2 cellular contexts compared by ENCODE assay signal in the genomic region with DNA sequence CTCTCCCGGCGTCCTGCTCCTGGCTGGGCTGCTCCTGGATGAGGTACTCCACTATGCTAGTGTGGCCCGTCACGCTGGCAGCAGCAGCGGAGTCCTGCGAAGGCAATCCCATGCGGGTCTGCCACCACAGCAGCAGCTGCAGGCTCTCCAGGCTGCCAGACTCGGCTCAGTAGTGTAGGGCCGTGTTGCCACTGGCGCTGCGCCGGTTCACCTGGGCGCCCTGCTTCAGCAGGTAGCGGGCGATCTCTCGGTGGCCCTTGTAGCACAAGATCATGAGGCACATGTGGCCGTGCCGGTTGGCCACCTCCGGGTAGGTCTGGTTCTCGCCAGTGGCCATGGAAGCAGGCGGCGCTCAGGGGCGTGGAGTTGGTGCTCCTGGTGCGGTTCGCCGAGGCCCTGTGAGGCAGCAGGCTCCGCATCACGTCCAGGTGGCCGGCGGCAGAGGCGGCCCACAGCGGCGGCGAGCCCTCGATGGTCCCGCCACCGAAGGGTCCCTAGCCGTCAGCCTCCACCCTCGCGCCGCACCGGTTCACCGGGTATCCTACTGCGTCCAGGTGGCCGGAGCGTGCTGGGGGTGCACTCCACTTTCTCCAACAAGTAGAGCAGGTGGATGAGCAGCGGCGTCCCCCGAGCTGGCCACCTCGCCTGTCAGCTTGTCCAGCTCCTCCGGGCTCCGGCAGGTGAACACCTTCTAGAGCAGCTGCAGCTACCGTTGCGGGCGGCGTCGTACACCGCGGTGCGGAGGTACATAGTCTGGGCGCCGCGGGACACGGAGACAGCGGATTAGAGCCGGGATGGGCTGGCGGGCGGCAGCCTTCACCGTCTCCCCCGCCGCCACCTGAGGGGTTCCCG.
TF ChIP-seq lines count a peak whose summit lies in the region.

No MANE protein-coding gene starts in this region.

TF ChIP-seq in IMR-90, 13 proteins besides CTCF, POLR2A, EP300 and RAD21:
- TF ChIP-seq USF2 (IDR thresholded peaks at IDR 0.05; ENCODE audit: low read depth, low read length) (no peak), BHLHE40 (IDR thresholded peaks at IDR 0.05; ENCODE audit: low read depth, low read length) (no peak), FOS (IDR thresholded peaks at IDR 0.05; ENCODE audit: low read depth, low read length) (no peak), MAFK (IDR thresholded peaks at IDR 0.05; ENCODE audit: low read depth, low read length) (no peak)

TF ChIP-seq in HEK293T, 16 proteins besides CTCF, POLR2A, EP300 and RAD21 (continued from another document):
- TF ChIP-seq PKNOX1 (IDR thresholded peaks at IDR 0.05) (no peak), FOXK2 (IDR thresholded peaks at IDR 0.05) (no peak), HDGF (IDR thresholded peaks at IDR 0.05; ENCODE audit: borderline replicate concordance) (no peak), FOXA1 (IDR thresholded peaks at IDR 0.05) (no peak), L3MBTL2 (conservative IDR thresholded peaks at IDR 0.05) (no peak), SUZ12 (IDR thresholded peaks at IDR 0.05) (no peak)
